Comparison of ENCODE assay signal across 8 cellular contexts in the genomic region with DNA sequence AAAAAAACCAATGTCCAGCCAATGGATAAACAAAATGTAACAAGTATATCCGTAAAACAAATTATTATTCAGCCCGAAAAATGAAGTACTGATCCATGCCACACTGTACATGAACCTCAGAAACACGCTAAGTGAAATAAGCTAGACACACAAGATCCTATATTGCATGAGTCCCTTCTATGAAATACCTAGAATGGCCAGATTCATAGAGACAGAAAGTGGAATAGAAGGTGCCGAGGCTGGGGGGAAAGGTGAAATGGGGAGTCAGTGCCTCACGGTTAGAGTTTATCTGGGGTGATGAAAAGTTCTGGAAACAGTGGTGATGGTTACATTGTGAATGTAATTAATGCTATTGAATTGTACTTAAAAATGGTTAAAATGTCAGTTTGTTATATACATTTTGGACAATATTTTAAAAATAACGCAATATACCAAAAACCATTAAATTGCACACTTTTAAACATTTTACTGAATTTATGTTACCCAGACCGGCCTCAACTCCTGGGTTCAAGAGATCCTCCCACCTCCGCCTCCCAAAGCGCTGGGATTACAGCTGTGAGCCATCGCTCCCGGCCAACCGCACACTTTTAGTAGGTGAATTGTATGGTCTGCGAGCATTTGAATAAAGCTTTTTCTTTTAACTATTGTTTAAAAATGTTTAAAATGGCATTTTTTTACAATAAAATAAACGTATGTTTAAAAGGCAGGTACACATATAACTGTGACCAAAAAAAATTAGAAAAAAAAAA. TPM values are rescaled to one million over a fixed set of nuclear protein-coding genes. Genes with fewer than 3 reads are reported as not detected.
DNase-seq lines count a peak whose midpoint lies in the region; ATAC-seq and TF ChIP-seq lines count a peak whose summit lies in the region.

No MANE protein-coding gene starts in this region.

- H3K27ac Mint-ChIP-seq in progenitor cell of endocrine pancreas = peak overlapping the region; percentile 42

- H3K9me3 ChIP-seq in heart right ventricle (peaks cover 0 to 5% (median under 1%) of the 10 kb centered on the region in 11 donors), SJSA1 (replicated peaks) (no peaks in the 10 kb centered on the region), esophagus (ENCODE audit: control insufficient read depth in 2 of 2, insufficient read depth in 1 of 2, low read depth in 1 of 2, low read length in 1 of 2) (no peaks in the 10 kb centered on the region)

- TF ChIP-seq CTCF in heart right ventricle (IDR thresholded peaks at IDR 0.05) = no peak
- TF ChIP-seq CTCF in progenitor cell of endocrine pancreas (IDR thresholded peaks at IDR 0.05; ENCODE audit: unreplicated experiment) = no peak

- H3K9me3 Mint-ChIP-seq in progenitor cell of endocrine pancreas (ENCODE audit: low read depth) = peaks cover 3% of the 10 kb centered on the region

- intact Hi-C loops in heart right ventricle (cut with DNase I) = loop anchor here in 3 of 10 donors (1.0 to 5.0 kb wide), 2 partner anchors 69 to 214 kb away; partner anchors contain the start of genes UBXN7 (in 2 of the 3) and PCYT1A (in 1 of the 3)
- intact Hi-C loops in left ventricle myocardium superior (cut with micrococcal nuclease) = no loop called here

- H3K4me3 ChIP-seq in heart right ventricle = peak overlapping the region; percentile 66 to 100 (median 92)
- H3K4me3 ChIP-seq in SJSA1 = peak overlapping the region; percentile 79
- H3K4me3 ChIP-seq in esophagus (ENCODE audit: low read depth in 1 of 2, low read length in 2 of 2) = peak overlapping the region; percentile 38 to 77

- H3K36me3 Mint-ChIP-seq in progenitor cell of endocrine pancreas (ENCODE audit: insufficient read depth) = peaks cover 4% of the 10 kb centered on the region

- peak overlapping the region; percentile 96 for H3K4me3 Mint-ChIP-seq in progenitor cell of endocrine pancreas (ENCODE audit: low read depth)

- H3K27ac ChIP-seq in heart right ventricle (peak overlapping the region in 8 of 10 donors; percentile 14 to 99 (median 97)), SJSA1 (no peak overlapping the region), esophagus (ENCODE audit: low read depth in 2 of 2, low read length in 1 of 2) (peak overlapping the region; percentile 52 to 78)

- H3K4me1 ChIP-seq in heart right ventricle = peaks cover 0 to 49% (median 33%) of the 10 kb centered on the region in 9 donors
- H3K4me1 ChIP-seq in SJSA1 (replicated peaks) = peaks cover 11% of the 10 kb centered on the region
- H3K4me1 ChIP-seq in esophagus (ENCODE audit: control insufficient read depth in 2 of 2, insufficient read depth in 2 of 2, low read length in 1 of 2) = peaks cover 2% of the 10 kb centered on the region in 2 donors

- H3K36me3 ChIP-seq in heart right ventricle (peaks cover 0 to 17% (median 0%) of the 10 kb centered on the region in 9 donors), SJSA1 (peaks cover 39% of the 10 kb centered on the region), esophagus (ENCODE audit: control insufficient read depth in 2 of 2, insufficient read depth in 2 of 2, low read length in 1 of 2) (no peaks in the 10 kb centered on the region)

- 8 to 14% methylated on average over 14 of the region's 14 CpGs for WGBS in heart right ventricle, 2 donors
- WGBS in esophagus, 2 donors = 7 to 8% methylated on average over 14 of the region's 14 CpGs

- H3K27me3 Mint-ChIP-seq in progenitor cell of endocrine pancreas = no peaks in the 10 kb centered on the region

- H3K27me3 ChIP-seq in heart right ventricle = no peaks in the 10 kb centered on the region
- no peaks in the 10 kb centered on the region for H3K27me3 ChIP-seq in SJSA1 (replicated peaks)
- no peaks in the 10 kb centered on the region for H3K27me3 ChIP-seq in esophagus (ENCODE audit: control insufficient read depth in 1 of 2, insufficient read depth in 2 of 2, low read length in 2 of 2)

- peaks cover 16% of the 10 kb centered on the region for H3K4me1 Mint-ChIP-seq in progenitor cell of endocrine pancreas (ENCODE audit: low read depth)

- DNase-seq in heart right ventricle = no peak
- DNase-seq in left ventricle myocardium superior = no peak
- no peak for DNase-seq in SJSA1 (ENCODE audit: low read depth in 1 of 2, low spot score in 2 of 2)
- DNase-seq in progenitor cell of endocrine pancreas (ENCODE audit: low spot score, unreplicated experiment) = no peak
- no peak for DNase-seq in amygdala (lab: John Stamatoyannopoulos, UW)
- no peak for DNase-seq in 8988T
- DNase-seq in stimulated activated naive CD4-positive, alpha-beta T cell (lab: John Stamatoyannopoulos, UW) = no peak

- ATAC-seq in heart right ventricle = no peak
- no peak for ATAC-seq in left ventricle myocardium superior

RNA-seq across cellular contexts. Expression of gene RNF168, which starts 2.1 kb away (rescaled TPM):
- 10 to 100 TPM; 16.0 to 32.8 (median 21.1) TPM for total RNA-seq in heart right ventricle
- 10 to 100 TPM in 1 of 2 donors, 1 to 10 TPM in 1; 6.4 to 11.4 TPM for polyA plus RNA-seq in heart right ventricle
- 23.2 TPM for total RNA-seq in left ventricle myocardium superior
- total RNA-seq in SJSA1 (2014; rRNA removed; shearing (Covaris generic)) = 11.9 and 17.1 TPM in 2 replicates
- polyA plus RNA-seq in esophagus = 1 to 10 TPM; 5.3 to 5.7 TPM
- total RNA-seq in progenitor cell of endocrine pancreas = 25.4 and 26.4 TPM in 2 replicates

RNA-seq across cellular contexts. Expression of gene SMCO1, which starts 13.7 kb away (rescaled TPM):
- total RNA-seq in heart right ventricle = 100 to 1,000 TPM in 2 of 10 donors, 10 to 100 TPM in 8; 18.7 to 143 (median 58.8) TPM
- polyA plus RNA-seq in heart right ventricle = 10 to 100 TPM in 1 of 2 donors, 1 to 10 TPM in 1; 3.2 to 88.8 TPM
- 110 TPM for total RNA-seq in left ventricle myocardium superior
- not detected in 2 replicates for total RNA-seq in SJSA1 (2014; rRNA removed; shearing (Covaris generic))
- not detected for polyA plus RNA-seq in esophagus
- not detected in 2 replicates for total RNA-seq in progenitor cell of endocrine pancreas

Comparison
In these comparisons a context has a peak if more than half of its experiments do, and no peak if none do; other contexts are left out.
1. RNA of gene SMCO1, which starts 13.7 kb away (total RNA-seq): 110 TPM in left ventricle myocardium superior (single experiment) and 18.7 to 143 TPM in heart right ventricle; not detected in SJSA1 and not detected in progenitor cell of endocrine pancreas; every median in the first group is over 10 times any median in the second.
2. Peak in every context shown above with its lines, with median percentiles within 50 percentile points of each other: H3K4me3 ChIP-seq.